1 cellular context compared by ENCODE assay signal in genomic region chr1:207302618-207303408, GRCh38.
TF ChIP-seq lines count a peak whose summit lies in the region.

No MANE protein-coding gene starts in this region.

TF ChIP-seq in K562, 482 proteins besides CTCF, POLR2A, EP300 and RAD21 (continued from another document):
- peak; percentile 55; the same call in 1 of the 2 replicates for TF ChIP-seq CHAMP1 (IDR thresholded peaks at IDR 0.05)
- TF ChIP-seq ZNF431 (CRISPR knock-in tag; IDR thresholded peaks at IDR 0.05) = no peak
- TF ChIP-seq ESRRB (CRISPR knock-in tag; IDR thresholded peaks at IDR 0.05; ENCODE audit: borderline replicate concordance) = no peak
- no peak for TF ChIP-seq ZNF512 (tag; IDR thresholded peaks at IDR 0.05)
- TF ChIP-seq ZNF12 (CRISPR knock-in tag; IDR thresholded peaks at IDR 0.05) = no peak
- no peak for TF ChIP-seq ZNF239 (CRISPR knock-in tag; IDR thresholded peaks at IDR 0.05)
- TF ChIP-seq U2AF2 (optimal IDR thresholded peaks at IDR 0.05; ENCODE audit: low read depth, low read length) = no peak
- peak; percentile 38 for TF ChIP-seq MEIS2 (IDR thresholded peaks at IDR 0.05; ENCODE audit: partially characterized antibody)
- TF ChIP-seq PCBP1 (IDR thresholded peaks at IDR 0.05; ENCODE audit: low read depth, low read length, poor library complexity, severe bottlenecking) = no peak
- TF ChIP-seq ZNF551 (CRISPR knock-in tag; IDR thresholded peaks at IDR 0.05) = no peak
- no peak for TF ChIP-seq ZKSCAN1 (IDR thresholded peaks at IDR 0.05; ENCODE audit: low read depth, low read length)
- TF ChIP-seq HNRNPLL (IDR thresholded peaks at IDR 0.05; ENCODE audit: low read depth, low read length, poor library complexity, severe bottlenecking) = no peak
- no peak for TF ChIP-seq MAFG (tag; conservative IDR thresholded peaks at IDR 0.05)
- no peak for TF ChIP-seq TAL1 (IDR thresholded peaks at IDR 0.05)
- peak; percentile 54 for TF ChIP-seq CEBPB (tag; IDR thresholded peaks at IDR 0.05)
- TF ChIP-seq ZNF639 (CRISPR knock-in tag; conservative IDR thresholded peaks at IDR 0.05 in 1 of 2, IDR thresholded peaks at IDR 0.05 in 1 of 2) = peak in 1 of 2 experiments; percentile 56; a peak in 1 of 4 replicates
- no peak for TF ChIP-seq ZNF75A (CRISPR knock-in tag; IDR thresholded peaks at IDR 0.05)
- TF ChIP-seq ZEB2 (IDR thresholded peaks at IDR 0.05) = no peak
- peak; percentile 58; the same call in 1 of the 2 replicates for TF ChIP-seq SMARCA4 (IDR thresholded peaks at IDR 0.05)
- no peak for TF ChIP-seq ESRRA (IDR thresholded peaks at IDR 0.05; ENCODE audit: borderline replicate concordance, low read depth)
- peak; percentile 37; the same call in 1 of the 2 replicates for TF ChIP-seq CBFA2T3 (IDR thresholded peaks at IDR 0.05)
- 0 out of 2 replicates have a peak, but pooled peaks have one; percentile 18 for TF ChIP-seq DEAF1 (CRISPR knock-in tag; IDR thresholded peaks at IDR 0.05)
- peak in 1 of 2 experiments; percentile 71; a peak in 2 of 4 replicates for TF ChIP-seq ETV6 (IDR thresholded peaks at IDR 0.05; ENCODE audit: borderline replicate concordance in 1 of 2, low read depth in 2 of 2, low read length in 1 of 2)
- no peak for TF ChIP-seq ETV6 (CRISPR knock-in tag; IDR thresholded peaks at IDR 0.05; ENCODE audit: borderline replicate concordance)
- no peak for TF ChIP-seq TCF7 (IDR thresholded peaks at IDR 0.05; ENCODE audit: borderline replicate concordance)
- 0 out of 2 replicates have a peak, but pooled peaks have one; percentile 24 for TF ChIP-seq ZBTB40 (IDR thresholded peaks at IDR 0.05)
- TF ChIP-seq ZBTB40 (CRISPR knock-in tag; IDR thresholded peaks at IDR 0.05) = no peak
- TF ChIP-seq CCNT2 (IDR thresholded peaks at IDR 0.05; ENCODE audit: borderline replicate concordance, extremely low read depth, insufficient read length, low read depth, low read length) = no peak
- no peak for TF ChIP-seq NR2C1 (IDR thresholded peaks at IDR 0.05)
- TF ChIP-seq NR2C1 (tag; IDR thresholded peaks at IDR 0.05) = no peak; the same call in 1 of the 2 replicates
- TF ChIP-seq ZNF184 (CRISPR knock-in tag; IDR thresholded peaks at IDR 0.05) = no peak
- TF ChIP-seq IRF1 (CRISPR knock-in tag; IDR thresholded peaks at IDR 0.05; ENCODE audit: borderline replicate concordance) = no peak
- TF ChIP-seq MEF2A (IDR thresholded peaks at IDR 0.05; ENCODE audit: control insufficient read depth, low read depth, low read length) = peak; percentile 52; the same call in 1 of the 2 replicates
- peak; percentile 52; the same call in 1 of the 2 replicates for TF ChIP-seq MTA1 (IDR thresholded peaks at IDR 0.05; ENCODE audit: borderline replicate concordance)
- no peak for TF ChIP-seq SLC30A9 (CRISPR knock-in tag; IDR thresholded peaks at IDR 0.05)
- TF ChIP-seq ZBTB5 (IDR thresholded peaks at IDR 0.05) = no peak
- TF ChIP-seq TEAD2 (tag; IDR thresholded peaks at IDR 0.05) = no peak
- TF ChIP-seq GTF2B (IDR thresholded peaks at IDR 0.05; ENCODE audit: extremely low read depth, insufficient read length) = no peak
- no peak for TF ChIP-seq MCM3 (IDR thresholded peaks at IDR 0.05)
